In genomic region chr21:27569831-27570230, GRCh38 we compare ENCODE assay signal across 18 cellular contexts.
DNase-seq lines count a peak whose midpoint lies in the region; ATAC-seq and TF ChIP-seq lines count a peak whose summit lies in the region.
"Had no signal": no experiment of that assay in that cellular context is flagged by ENCODE, and none has a peak within 500 bp of the region (broad histone marks: within the 10 kb centered on the region; RNA-seq: fewer than 3 reads in every experiment).

No MANE protein-coding gene starts in this region.

- H3K36me3 ChIP-seq in SJSA1, result no peaks in the 10 kb centered on the region
- H3K36me3 ChIP-seq in psoas muscle (ENCODE audit: insufficient read depth in 1 of 2, low read depth in 1 of 2), result no peaks in the 10 kb centered on the region

- H3K4me3 ChIP-seq in SJSA1, result no peak overlapping the region
- no peak overlapping the region for H3K4me3 ChIP-seq in fibroblast of pulmonary artery (replicated peaks; ENCODE audit: low read depth, low read length)
- no peak overlapping the region for H3K4me3 ChIP-seq in psoas muscle
- no peak overlapping the region for H3K4me3 ChIP-seq in lower leg skin (ENCODE audit: low read depth, poor library complexity, severe bottlenecking)
- H3K4me3 ChIP-seq: A549 had no signal

- H3K27me3 ChIP-seq in SJSA1 (replicated peaks) (no peaks in the 10 kb centered on the region), psoas muscle (ENCODE audit: insufficient read depth in 3 of 3, low read length in 2 of 3) (no peaks in the 10 kb centered on the region)

- 62 to 70% (median 64%) methylated on average over 2 of the region's 2 CpGs for WGBS in psoas muscle, 3 donors
- WGBS in lower leg skin, 2 donors, result 55 to 56% methylated on average over 2 of the region's 2 CpGs

- ATAC-seq in psoas muscle (peak in 3 of 4 donors; percentile 21 to 42 (median 27)), GM18867 (IDR thresholded peaks at IDR 0.05; ENCODE audit: unreplicated experiment) (no peak)
- ATAC-seq: A549; natural killer cell treated with Interleukin-12 subunit alpha and Interleukin-12 subunit beta and Interleukin-15 and Interleukin-18, amount 100 ng/mL, for 72 hours; Panc1 had no signal

- intact Hi-C loops in psoas muscle (cut with DNase I), result loop anchor here (10.0 kb wide), 2 partner anchors 605 to 715 kb away; partner anchors contain the start of gene ADAMTS5 (in 1 of the 2)
- intact Hi-C loops in lower leg skin (cut with DNase I; ENCODE audit: low total_unique reads), result no loop called here

- H3K9me3 ChIP-seq in SJSA1 (replicated peaks) (no peaks in the 10 kb centered on the region), psoas muscle (no peaks in the 10 kb centered on the region)
- H3K9me3 ChIP-seq: A549 had no signal

- in situ Hi-C loops in ACHN (cut with HindIII; ENCODE audit: low pct_ligation_motif_present, low pct_unique_long_range_greater_than_20kb, low sequenced_read_pairs), result no loop called here

- no peak for TF ChIP-seq CTCF in fibroblast of pulmonary artery (IDR thresholded peaks at IDR 0.05; ENCODE audit: low read length, missing control alignments)
- no peak for TF ChIP-seq CTCF in psoas muscle (IDR thresholded peaks at IDR 0.05)
- no peak for TF ChIP-seq CTCF in lower leg skin (IDR thresholded peaks at IDR 0.05)

- peak; percentile 54 for DNase-seq in ACHN
- no peak for DNase-seq in SJSA1 (ENCODE audit: low read depth in 1 of 2, low spot score in 2 of 2)
- peak; percentile 26 for DNase-seq in fibroblast of pulmonary artery (ENCODE audit: low read depth)
- DNase-seq in psoas muscle, result no peak
- no peak for DNase-seq in lower leg skin (ENCODE audit: low spot score in 2 of 2)
- DNase-seq in activated naive CD4-positive, alpha-beta T cell treated with Interleukin-2 at 50 U/mL for 16 hours, result no peak
- no peak for DNase-seq in MV-4-11 (lab: John Stamatoyannopoulos, UW)
- DNase-seq: activated gamma-delta T cell treated with Interleukin-2 at 50 U/mL for 16 hours; H7; NCI-H2107; NCI-H748 treated with DMSO at 0.1 percent for 48 hours; stimulated activated CD4-positive, alpha-beta T cell treated with anti-CD3 and anti-CD28 coated beads, Interleukin-4, amount 100 ng/mL, for 1 hour; stimulated activated CD8-positive, alpha-beta memory T cell treated with anti-CD3 and anti-CD28 coated beads, Interleukin-4, amount 100 ng/mL, for 48 hours had no signal

- TF ChIP-seq POLR2A in lower leg skin (IDR thresholded peaks at IDR 0.05), result no peak

- H3K4me1 ChIP-seq in SJSA1 (replicated peaks) (peaks cover 47% of the 10 kb centered on the region), psoas muscle (peaks cover 18% of the 10 kb centered on the region)
- H3K4me1 ChIP-seq: A549 had no signal

- H3K27ac ChIP-seq in SJSA1, result peak overlapping the region; percentile 100
- H3K27ac ChIP-seq in psoas muscle, result peak overlapping the region; percentile 30
- H3K27ac ChIP-seq: A549, VCaP had no signal

Comparison
In these comparisons a context has a peak if more than half of its experiments do, and no peak if none do; other contexts are left out.
1. DNase-seq: peak in ACHN (single experiment) and fibroblast of pulmonary artery (single experiment); none in SJSA1 (0 of 2), psoas muscle (0 of 2), lower leg skin (0 of 2), activated naive CD4-positive, alpha-beta T cell treated with Interleukin-2 at 50 U/mL for 16 hours (single experiment) and MV-4-11 (single experiment).